8 cellular contexts compared by ENCODE assay signal in the genomic region with DNA sequence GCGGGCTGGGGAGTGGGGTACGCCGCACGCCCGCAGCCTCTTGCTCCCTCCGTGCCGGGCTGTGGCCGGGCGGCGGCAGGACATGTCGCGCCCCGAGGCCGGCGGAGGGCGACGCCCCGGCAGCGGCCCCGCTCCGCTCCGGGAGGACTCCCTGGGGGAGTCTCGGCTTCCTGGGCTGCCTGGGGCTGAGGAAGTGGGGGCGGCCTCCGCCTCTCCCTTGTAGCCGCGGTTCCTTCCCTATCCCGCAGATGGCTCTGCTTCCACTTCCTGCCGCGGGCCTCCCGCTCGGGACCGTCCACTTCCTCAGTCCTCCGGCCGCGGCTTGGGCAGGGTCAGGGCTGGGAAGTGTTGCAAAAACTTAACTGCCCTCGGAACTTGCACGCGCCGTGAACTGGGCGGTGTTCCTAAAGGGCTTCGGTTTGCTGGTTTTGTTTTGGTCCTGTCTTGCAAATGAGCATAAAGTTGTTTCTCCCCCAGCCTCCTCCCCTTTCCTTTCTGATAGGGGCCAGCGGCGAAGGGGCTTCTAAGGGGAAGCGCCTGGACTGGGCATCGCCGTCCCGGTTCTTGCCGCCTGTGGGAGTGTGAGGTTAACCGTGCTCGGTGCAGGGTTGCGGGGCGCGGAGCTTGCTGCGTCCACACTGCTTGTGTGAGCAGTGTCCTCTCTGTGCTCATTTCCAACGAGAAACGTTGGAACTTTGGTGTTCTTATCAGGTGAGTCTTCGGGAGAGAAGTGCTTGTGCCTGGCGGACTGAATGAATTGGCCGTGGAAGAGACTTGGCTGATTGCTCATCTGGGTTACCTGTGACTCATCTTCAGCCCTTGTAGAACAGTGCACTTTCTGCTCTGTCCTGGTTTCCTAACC. TPM values are rescaled to one million over a fixed set of nuclear protein-coding genes. Genes with fewer than 3 reads are reported as not detected.
DNase-seq lines count a peak whose midpoint lies in the region; ATAC-seq, FAIRE-seq and TF ChIP-seq lines count a peak whose summit lies in the region.

No MANE protein-coding gene starts in this region.

- peak; percentile 50 to 67 (median 62) for TF ChIP-seq CTCF in K562 (IDR thresholded peaks at IDR 0.05 in 2 of 3, conservative IDR thresholded peaks at IDR 0.05 in 1 of 3; ENCODE audit: insufficient read depth in 2 of 3, low read depth in 1 of 3, low read length in 3 of 3)
- peak; percentile 48 for TF ChIP-seq CTCF in hepatocyte (IDR thresholded peaks at IDR 0.05; ENCODE audit: poor library complexity)
- peak in 2 of 4 experiments; percentile 19 to 43 for TF ChIP-seq CTCF in prostate gland (IDR thresholded peaks at IDR 0.05)

- H3K4me1 ChIP-seq in K562 (replicated peaks in 1 of 2; ENCODE audit: control insufficient read depth in 2 of 2, insufficient read depth in 2 of 2, low read length in 2 of 2) (peaks cover 23 to 31% of the 10 kb centered on the region in 2 experiments), hepatocyte (ENCODE audit: insufficient read depth) (peaks cover 4% of the 10 kb centered on the region), prostate gland (replicated peaks) (peaks cover 6% of the 10 kb centered on the region)

- intact Hi-C loops in K562 (cut with micrococcal nuclease) (loop anchor here (2.0 kb wide), 2 partner anchors 40 to 60 kb away; no protein-coding TSS in a partner anchor), prostate gland (cut with DNase I) (loop anchor here (2.0 to 10.0 kb wide), 3 partner anchors 30 to 422 kb away; a partner anchor contains a TSS)

- H3K79me2 ChIP-seq in K562 (ENCODE audit: control insufficient read depth, insufficient read depth, low read length), result peaks cover 51% of the 10 kb centered on the region
- peaks cover 46% of the 10 kb centered on the region for H3K79me2 ChIP-seq in hepatocyte

- H3K36me3 ChIP-seq in K562 (ENCODE audit: control insufficient read depth, insufficient read depth, low read length) (peaks cover 4% of the 10 kb centered on the region; the same call in 2 of the 3 replicates), hepatocyte (replicated peaks; ENCODE audit: insufficient read depth, low read depth) (no peaks in the 10 kb centered on the region), prostate gland (no peaks in the 10 kb centered on the region)

- peak overlapping the region; percentile 75 for H3K27ac ChIP-seq in K562 (ENCODE audit: extremely low read depth, low read depth, low read length)
- H3K27ac ChIP-seq in hepatocyte, result peak overlapping the region; percentile 88
- H3K27ac ChIP-seq in prostate gland, result peak overlapping the region; percentile 87 to 94

- no TSS peak for BruUV-seq in K562 (replicated peaks; lab: Mats Ljungman, UMichigan)

- no peak for TF ChIP-seq EP300 in K562 (IDR thresholded peaks at IDR 0.05; ENCODE audit: low read length)

- H3K9me1 ChIP-seq in K562 (ENCODE audit: control insufficient read depth, insufficient read depth, low read length), result no peaks in the 10 kb centered on the region

- DNase-seq in GDM1 (lab: John Stamatoyannopoulos, UW) (peak; percentile 37), HT-29 (ENCODE audit: low spot score) (peak; percentile 79), SKM-1 treated with dmso at 0.1 percent for 144 hours (lab: John Stamatoyannopoulos, UW; ENCODE audit: unreplicated experiment) (peak; percentile 87), K562 (ENCODE audit: extremely low read depth in 1 of 4, low spot score in 3 of 4) (peak; percentile 79 to 87 (median 84)), hepatocyte (ENCODE audit: low spot score) (peak; percentile 89), prostate gland (ENCODE audit: low spot score) (peak; percentile 62)

- H3K9ac ChIP-seq in K562 (ENCODE audit: insufficient read depth in 1 of 2, low read depth in 2 of 2, low read length in 2 of 2), result peak overlapping the region; percentile 77 to 93

- no peaks in the 10 kb centered on the region for H3K9me2 ChIP-seq in hepatocyte (replicated peaks; ENCODE audit: insufficient read depth)

- H4K20me1 ChIP-seq in K562 (replicated peaks; ENCODE audit: control insufficient read depth, insufficient read depth, low read length), result no peaks in the 10 kb centered on the region
- peaks cover 8% of the 10 kb centered on the region for H4K20me1 ChIP-seq in hepatocyte (ENCODE audit: insufficient read depth, poor library complexity, severe bottlenecking)

- H2AFZ ChIP-seq in K562 (ENCODE audit: low read depth, low read length) (peak overlapping the region; percentile 92), hepatocyte (peak overlapping the region; percentile 73)

- TF ChIP-seq RAD21 in K562 (CRISPR knock-in tag; conservative IDR thresholded peaks at IDR 0.05 in 1 of 2, IDR thresholded peaks at IDR 0.05 in 1 of 2), result peak; percentile 51 to 66

- in situ Hi-C loops in K562 (cut with MboI), result no loop called here

- H3K4me2 ChIP-seq in K562 (ENCODE audit: insufficient read depth, low read length), result peak overlapping the region; percentile 94
- peak overlapping the region; percentile 85 for H3K4me2 ChIP-seq in hepatocyte

- CTCF ChIA-PET in K562 (lab: Yijun Ruan, JAX; ENCODE audit: low intra/inter-chr PET ratio), result interaction anchor here (0.6 kb wide), 1 partner anchor 60 kb away, joined by 4 read pairs; no protein-coding TSS in a partner anchor

- H3K4me3 ChIP-seq in K562 (peak overlapping the region; percentile 76), hepatocyte (peak overlapping the region; percentile 68), prostate gland (peak overlapping the region; percentile 88 to 95)

- no peaks in the 10 kb centered on the region; a peak in 1 of 5 replicates for H3K27me3 ChIP-seq in K562 (ENCODE audit: control insufficient read depth in 2 of 2, insufficient read depth in 2 of 2, low read length in 2 of 2)
- H3K27me3 ChIP-seq in hepatocyte, result no peaks in the 10 kb centered on the region
- H3K27me3 ChIP-seq in prostate gland (replicated peaks; ENCODE audit: insufficient read depth), result no peaks in the 10 kb centered on the region

- 0% methylated on average over 32 of the region's 60 CpGs for WGBS in K562 (ENCODE audit: insufficient coverage, low coverage, missing lambda C conversion rate)
- under 1% methylated on average over 48 of the region's 60 CpGs for WGBS in hepatocyte (ENCODE audit: low lambda C conversion rate, missing lambda C conversion rate)
- under 1% methylated on average over 48 of the region's 60 CpGs for WGBS in prostate gland

- FAIRE-seq in K562 (lab: Jason Lieb, UNC), result peak; percentile 79

- TF ChIP-seq POLR2A in K562 (conservative IDR thresholded peaks at IDR 0.05), result peak; percentile 57
- no peak for TF ChIP-seq POLR2A in prostate gland (IDR thresholded peaks at IDR 0.05)

- POLR2A ChIA-PET in K562 (lab: Yijun Ruan, JAX), result interaction anchor here (0.6 to 3.5 kb wide), 3 partner anchors 9 to 38 kb away, joined by 3 to 15 read pairs (median 5); no protein-coding TSS in a partner anchor

- peaks cover 2% of the 10 kb centered on the region; the same call in 1 of the 2 replicates for H3K9me3 ChIP-seq in K562 (replicated peaks; ENCODE audit: control insufficient read depth, insufficient read depth, low read depth, low read length)
- H3K9me3 ChIP-seq in hepatocyte (ENCODE audit: low read depth), result no peaks in the 10 kb centered on the region
- no peaks in the 10 kb centered on the region for H3K9me3 ChIP-seq in prostate gland

- ATAC-seq in GM21447 (IDR thresholded peaks at IDR 0.05; ENCODE audit: unreplicated experiment) (peak; percentile 45), K562 (peak; percentile 86), GM18861 (IDR thresholded peaks at IDR 0.05; ENCODE audit: unreplicated experiment) (no peak)

RNA-seq across cellular contexts. Expression of a gene that starts 0.6 kb away (rescaled TPM):
- total RNA-seq in HT-29 (2014; rRNA removed; shearing (Covaris generic)), result 43.7 and 60.8 TPM in 2 replicates
- 8.4 and 11.1 TPM in 2 replicates for total RNA-seq in K562 (2011; cell fraction: chromatin; rRNA removed; ENCODE audit: low replicate concordance)
- 7.0 and 9.2 TPM in 2 replicates for total RNA-seq in K562 (2011; cell fraction: nucleolus; rRNA removed)
- total RNA-seq in K562 (2011; cell fraction: nucleoplasm; rRNA removed), result 10.0 and 20.5 TPM in 2 replicates
- total RNA-seq in K562 (2014; rRNA removed), result 32.6 and 38.2 TPM in 2 replicates
- 38.4 and 42.0 TPM in 2 replicates for total RNA-seq in K562 (2014; rRNA removed; fragmentation: Illumina TruSeq; extraction: Trizol)
- 58.1 and 65.6 TPM in 2 replicates for total RNA-seq in K562 (2015; rRNA removed; fragmentation: Illumina TruSeq; extraction: Trizol)
- 30.9 and 31.6 TPM in 2 replicates for total RNA-seq in K562 (2021)
- polyA plus RNA-seq in K562 (2011; rRNA removed), result 53.5 and 64.2 TPM in 2 replicates
- polyA plus RNA-seq in K562 (2011; cell fraction: cytosol; rRNA removed), result 26.9 and 46.9 TPM in 2 replicates
- 11.6 and 15.0 TPM in 2 replicates for polyA plus RNA-seq in K562 (2011; cell fraction: nucleus; rRNA removed)
- 67.0 TPM in 2 replicates for polyA plus RNA-seq in K562 (2012)
- 48.1 and 56.8 TPM in 2 replicates for polyA plus RNA-seq in K562 (2014; fragmentation: Illumina TruSeq; extraction: Trizol)
- 10 to 100 TPM; 14.8 to 29.9 TPM for polyA plus RNA-seq in K562 (2014; fragmentation: Nextera tagmentation; extraction: Ambion mirVana)
- 41.1 and 46.6 TPM in 2 replicates for polyA plus RNA-seq in K562 (2014; rRNA removed)
- 38.1 and 47.9 TPM in 2 replicates for polyA minus RNA-seq in K562 (2011; rRNA and poly(A)+ RNA removed)
- polyA minus RNA-seq in K562 (2011; cell fraction: cytosol; rRNA and poly(A)+ RNA removed), result 17.7 and 19.5 TPM in 2 replicates
- polyA minus RNA-seq in K562 (2011; cell fraction: nucleus; rRNA and poly(A)+ RNA removed), result 7.8 and 12.8 TPM in 2 replicates
- total RNA-seq in hepatocyte, result 66.8 and 68.2 TPM in 2 replicates
- 57.5 and 74.4 TPM in 2 replicates for polyA plus RNA-seq in hepatocyte
- total RNA-seq in prostate gland, result 100 to 1,000 TPM in 1 of 2 donors, 10 to 100 TPM in 1; 92.6 to 132 TPM

RNA-seq across cellular contexts. Expression of a gene that starts 30.1 kb away (rescaled TPM):
- 63.3 and 65.3 TPM in 2 replicates for total RNA-seq in HT-29 (2014; rRNA removed; shearing (Covaris generic))
- total RNA-seq in K562 (2011; cell fraction: chromatin; rRNA removed; ENCODE audit: low replicate concordance), result 24.9 and 37.8 TPM in 2 replicates
- total RNA-seq in K562 (2011; cell fraction: nucleolus; rRNA removed), result 22.9 and 35.9 TPM in 2 replicates
- total RNA-seq in K562 (2011; cell fraction: nucleoplasm; rRNA removed), result 26.7 and 29.2 TPM in 2 replicates
- total RNA-seq in K562 (2014; rRNA removed), result 17.8 and 26.9 TPM in 2 replicates
- 11.2 TPM in 2 replicates for total RNA-seq in K562 (2014; rRNA removed; fragmentation: Illumina TruSeq; extraction: Trizol)
- total RNA-seq in K562 (2015; rRNA removed; fragmentation: Illumina TruSeq; extraction: Trizol), result 11.5 and 11.6 TPM in 2 replicates
- 26.3 and 27.3 TPM in 2 replicates for total RNA-seq in K562 (2021)
- polyA plus RNA-seq in K562 (2011; rRNA removed), result 8.7 and 12.1 TPM in 2 replicates
- polyA plus RNA-seq in K562 (2011; cell fraction: cytosol; rRNA removed), result 10.8 and 16.1 TPM in 2 replicates
- polyA plus RNA-seq in K562 (2011; cell fraction: nucleus; rRNA removed), result 19.2 and 23.5 TPM in 2 replicates
- polyA plus RNA-seq in K562 (2012), result 22.9 and 28.1 TPM in 2 replicates
- 23.4 and 28.2 TPM in 2 replicates for polyA plus RNA-seq in K562 (2014; fragmentation: Illumina TruSeq; extraction: Trizol)
- polyA plus RNA-seq in K562 (2014; fragmentation: Nextera tagmentation; extraction: Ambion mirVana), result 1 to 10 TPM; 2.9 to 3.2 TPM
- polyA plus RNA-seq in K562 (2014; rRNA removed), result 12.0 and 14.6 TPM in 2 replicates
- 8.3 and 8.6 TPM in 2 replicates for polyA minus RNA-seq in K562 (2011; rRNA and poly(A)+ RNA removed)
- 7.0 and 8.9 TPM in 2 replicates for polyA minus RNA-seq in K562 (2011; cell fraction: cytosol; rRNA and poly(A)+ RNA removed)
- polyA minus RNA-seq in K562 (2011; cell fraction: nucleus; rRNA and poly(A)+ RNA removed), result 9.2 and 13.6 TPM in 2 replicates
- total RNA-seq in hepatocyte, result 25.2 and 26.2 TPM in 2 replicates
- 20.8 and 24.0 TPM in 2 replicates for polyA plus RNA-seq in hepatocyte
- total RNA-seq in prostate gland, result 10 to 100 TPM; 53.7 to 72.3 TPM

Comparison
In these comparisons a context has a peak if more than half of its experiments do, and no peak if none do; other contexts are left out.
1. DNase-seq: peak in every context shown above with its lines; median percentile 89 in hepatocyte; 87 in SKM-1 treated with dmso at 0.1 percent for 144 hours; 84 in K562; 79 in HT-29; 62 in prostate gland; 37 in GDM1.